11 cellular contexts compared by ENCODE assay signal in the genomic region with DNA sequence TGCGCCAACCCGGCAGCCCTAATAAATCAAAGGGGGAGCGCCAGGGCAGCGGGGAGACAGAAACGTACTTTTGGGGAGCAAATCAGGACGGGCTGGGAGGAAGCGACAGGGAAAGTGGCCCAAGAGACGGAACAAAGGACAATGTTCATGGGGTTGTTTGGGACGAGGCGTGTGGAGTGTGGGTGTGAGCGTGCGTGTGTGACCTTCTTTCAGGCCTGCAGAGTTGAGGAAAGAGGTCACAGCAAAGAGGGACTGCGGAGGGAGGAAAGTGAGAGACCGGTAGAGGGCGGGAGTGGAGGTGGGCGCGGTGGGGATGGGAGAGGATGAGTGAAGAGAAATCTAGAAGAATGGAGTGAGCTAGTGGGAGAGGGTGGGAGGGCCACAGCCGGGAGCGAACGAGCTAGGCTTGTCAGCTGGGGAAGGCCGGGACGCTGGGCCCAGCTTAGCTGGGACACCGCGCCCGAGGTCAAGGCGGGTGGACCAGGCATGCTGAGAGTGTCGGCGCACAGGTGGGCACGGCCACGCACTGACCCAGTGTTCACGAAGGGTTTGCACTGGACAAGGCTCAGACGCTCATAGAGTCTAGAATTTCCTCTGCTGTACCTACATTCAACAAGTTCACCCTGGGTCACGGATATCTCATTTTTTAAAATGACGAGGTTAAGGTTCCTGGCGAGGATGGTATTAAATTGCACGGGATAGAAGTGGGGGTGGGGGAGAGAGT. TPM values are rescaled to one million over a fixed set of nuclear protein-coding genes. Genes with fewer than 3 reads are reported as not detected.
DNase-seq lines count a peak whose midpoint lies in the region; ATAC-seq and TF ChIP-seq lines count a peak whose summit lies in the region.
"Had no signal": no experiment of that assay in that cellular context is flagged by ENCODE, and none has a peak within 500 bp of the region (broad histone marks: within the 10 kb centered on the region; RNA-seq: fewer than 3 reads in every experiment).

No MANE protein-coding gene starts in this region.

- H3K36me3 ChIP-seq in heart left ventricle: no peaks in the 10 kb centered on the region
- no peaks in the 10 kb centered on the region for H3K36me3 ChIP-seq in mesendoderm (ENCODE audit: control insufficient read depth, insufficient read depth, low read length)

- H3K4me3 ChIP-seq in heart left ventricle: peak overlapping the region in 7 of 12 donors; percentile 9 to 44 (median 31)
- H3K4me3 ChIP-seq in cardiac fibroblast (replicated peaks in 1 of 2; ENCODE audit: low read depth in 2 of 2, low read length in 2 of 2): peak overlapping the region; percentile 19 to 32
- H3K4me3 ChIP-seq in mesendoderm (ENCODE audit: low read length): peak overlapping the region; percentile 50
- H3K4me3 ChIP-seq: body of pancreas had no signal

- no peak overlapping the region for H4K5ac ChIP-seq in mesendoderm (ENCODE audit: low read length)

- peak overlapping the region; percentile 57 for H3K9ac ChIP-seq in mesendoderm (ENCODE audit: low read length)

- peak overlapping the region; percentile 18 for H2BK5ac ChIP-seq in mesendoderm (ENCODE audit: low read length)

- H3K27ac Mint-ChIP-seq in type B pancreatic cell: peak overlapping the region; percentile 74
- H3K27ac Mint-ChIP-seq: CD8-positive, alpha-beta T cell had no signal

- no peak overlapping the region for H3K27ac ChIP-seq in heart left ventricle
- no peak overlapping the region for H3K27ac ChIP-seq in mesendoderm (ENCODE audit: low read depth, low read length)
- H3K27ac ChIP-seq: body of pancreas had no signal

- no peak overlapping the region for H3K23ac ChIP-seq in mesendoderm (ENCODE audit: low read length)

- no peaks in the 10 kb centered on the region for H3K9me3 Mint-ChIP-seq in type B pancreatic cell
- H3K9me3 Mint-ChIP-seq: CD8-positive, alpha-beta T cell had no signal

- no peak overlapping the region for H2BK120ac ChIP-seq in mesendoderm (ENCODE audit: low read depth, low read length)

- peak overlapping the region; percentile 85 for H3K4me3 Mint-ChIP-seq in type B pancreatic cell
- H3K4me3 Mint-ChIP-seq: CD8-positive, alpha-beta T cell had no signal

- H3K27me3 ChIP-seq in heart left ventricle (peaks cover 80 to 100% (median 97%) of the 10 kb centered on the region in 9 donors), mesendoderm (ENCODE audit: insufficient read depth, low read length, poor library complexity) (peaks cover 37% of the 10 kb centered on the region)

- WGBS in heart left ventricle, 4 donors: 5 to 14% (median 8%) methylated on average over 36 of the region's 36 CpGs
- no CpG with 5 or more reads among the region's 36 CpGs for WGBS in mesendoderm (ENCODE audit: extremely low coverage, insufficient coverage, low lambda C conversion rate)

- H3K79me2 ChIP-seq in mesendoderm (ENCODE audit: control insufficient read depth, insufficient read depth, low read length): no peaks in the 10 kb centered on the region

- no peaks in the 10 kb centered on the region for H3K9me3 ChIP-seq in heart left ventricle
- H3K9me3 ChIP-seq: body of pancreas had no signal

- H3K27me3 Mint-ChIP-seq in type B pancreatic cell: peaks cover 98% of the 10 kb centered on the region

- no peak for TF ChIP-seq POLR2A in heart left ventricle (IDR thresholded peaks at IDR 0.05)

- H3K4me2 ChIP-seq in mesendoderm (ENCODE audit: low read length): peak overlapping the region; percentile 81

- intact Hi-C loops in heart left ventricle (cut with DNase I): loop anchor here in 9 of 10 donors (5.0 to 10.0 kb wide), 7 partner anchors 317 to 997 kb away; no protein-coding TSS in a partner anchor
- intact Hi-C loops in cardiac septum (cut with DNase I): no loop called here

- peaks cover 4% of the 10 kb centered on the region for H3K36me3 Mint-ChIP-seq in type B pancreatic cell
- H3K36me3 Mint-ChIP-seq: CD8-positive, alpha-beta T cell had no signal

- peak overlapping the region; percentile 89 for H3K18ac ChIP-seq in mesendoderm (ENCODE audit: low read length)

- H3K4ac ChIP-seq in mesendoderm (ENCODE audit: low read depth, low read length): no peak overlapping the region

- DNase-seq in heart left ventricle: no peak
- DNase-seq in cardiac septum (ENCODE audit: low spot score): no peak
- DNase-seq in cardiac fibroblast (ENCODE audit: low read depth in 2 of 2): no peak
- DNase-seq in mesendoderm: peak; percentile 87
- DNase-seq in type B pancreatic cell (ENCODE audit: extremely low spot score, unreplicated experiment): no peak
- DNase-seq in Kasumi-1 (lab: John Stamatoyannopoulos, UW): no peak
- DNase-seq in hypothalamus (lab: John Stamatoyannopoulos, UW): no peak
- no peak for DNase-seq in NCI-H1930 (lab: John Stamatoyannopoulos, UW)
- DNase-seq: activated CD4-positive, alpha-beta T cell treated with anti-CD3 and anti-CD28 coated beads, Interleukin-2, amount 50 U/mL, for 4 hours; body of pancreas; CD8-positive, alpha-beta T cell had no signal

- no peak overlapping the region for H2BK15ac ChIP-seq in mesendoderm (replicated peaks; ENCODE audit: low read depth)

- H3K79me1 ChIP-seq in mesendoderm (ENCODE audit: low read length): no peaks in the 10 kb centered on the region

- H4K8ac ChIP-seq in mesendoderm (ENCODE audit: low read depth, low read length): no peak overlapping the region

- H3K56ac ChIP-seq in mesendoderm (ENCODE audit: low read length): peak overlapping the region; percentile 80

- no peak for TF ChIP-seq CTCF in heart left ventricle (IDR thresholded peaks at IDR 0.05)
- no peak for TF ChIP-seq CTCF in cardiac fibroblast (IDR thresholded peaks at IDR 0.05; ENCODE audit: low read depth, low read length)
- TF ChIP-seq CTCF in type B pancreatic cell (conservative IDR thresholded peaks at IDR 0.05): peak; percentile 38

- no peak for ATAC-seq in heart left ventricle
- ATAC-seq: body of pancreas; CD8-positive, alpha-beta T cell had no signal

- peaks cover 26% of the 10 kb centered on the region for H3K4me1 Mint-ChIP-seq in type B pancreatic cell (ENCODE audit: unreplicated experiment)

- no peak overlapping the region for H2AK5ac ChIP-seq in mesendoderm (ENCODE audit: low read length)

- peaks cover 0 to 22% (median 6%) of the 10 kb centered on the region in 12 donors for H3K4me1 ChIP-seq in heart left ventricle
- H3K4me1 ChIP-seq in mesendoderm (ENCODE audit: control insufficient read depth, low read depth, low read length): peaks cover 17% of the 10 kb centered on the region

RNA-seq across cellular contexts. Expression of a gene that starts 14.7 kb away (rescaled TPM):
- total RNA-seq in heart left ventricle: under 1 TPM in 5 of 9 donors, not detected in 4; 0.19 to 0.94 (median 0.36) TPM
- under 1 TPM in 1 of 2 donors, not detected in 1; 0.17 TPM for polyA plus RNA-seq in heart left ventricle
- 1.0 TPM for total RNA-seq in cardiac septum
- polyA plus RNA-seq in mesendoderm (2013, experiment 1 of 2): 81.8 TPM
- polyA plus RNA-seq in mesendoderm (2013, experiment 2 of 2): 77.4 TPM
- total RNA-seq in type B pancreatic cell (ENCODE audit: low replicate concordance): 4.5 and 13.8 TPM in 2 replicates
- total RNA-seq: body of pancreas; CD8-positive, alpha-beta T cell had no signal
